Comparison of ENCODE assay signal across 8 cellular contexts in the genomic region with DNA sequence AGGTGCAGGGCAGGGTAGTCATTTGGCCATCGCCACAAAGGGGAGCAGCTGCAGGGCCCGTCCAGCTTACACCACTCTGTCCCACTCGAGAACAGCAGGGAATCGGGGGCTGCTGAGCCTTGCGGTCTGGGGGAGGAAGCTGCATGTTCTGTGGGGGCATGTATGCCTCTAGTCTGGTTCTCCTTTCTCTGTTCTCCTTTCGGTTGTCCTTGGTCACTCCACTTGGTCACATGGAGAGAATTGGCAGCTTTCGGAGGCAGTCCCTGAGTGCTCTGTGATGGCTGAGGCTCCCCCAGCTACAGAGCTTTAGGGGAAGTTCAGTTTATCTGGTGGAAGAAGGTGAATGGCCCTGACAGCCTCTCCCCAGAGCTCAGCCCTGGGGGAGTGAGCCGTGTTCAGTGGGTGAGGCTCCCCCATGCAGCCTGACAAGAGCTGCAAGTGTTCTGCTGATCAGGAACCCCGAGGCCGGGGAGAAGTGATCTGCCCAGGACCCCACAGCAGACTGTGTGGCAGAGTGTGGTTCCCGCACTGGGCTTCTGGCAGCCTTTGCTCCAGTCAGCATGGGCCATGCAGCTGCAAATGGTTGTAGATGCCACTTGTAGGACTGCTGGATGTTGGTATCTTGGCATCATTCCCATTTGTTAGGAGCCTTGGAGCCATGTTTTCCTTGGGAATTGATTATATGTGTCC. TPM values are rescaled to one million over a fixed set of nuclear protein-coding genes. Genes with fewer than 3 reads are reported as not detected.
DNase-seq lines count a peak whose midpoint lies in the region; TF ChIP-seq lines count a peak whose summit lies in the region.

No MANE protein-coding gene starts in this region.

- no peak for TF ChIP-seq CTCF in HFFc6 (IDR thresholded peaks at IDR 0.05)
- no peak for TF ChIP-seq CTCF in sigmoid colon (IDR thresholded peaks at IDR 0.05)

- 41 to 71% methylated on average over 11 of the region's 11 CpGs for WGBS in sigmoid colon, 2 donors

- peak overlapping the region; percentile 79 for H3K4me3 Mint-ChIP-seq in T-helper 1 cell treated with Interleukin-12 subunit alpha and Interleukin-12 subunit beta and Interleukin-4 antibody, amounts not matched to agents 30 μg/mL and 1 μg/mL, for 36 hours
- peak overlapping the region; percentile 81; the same call in 1 of the 2 replicates for H3K4me3 Mint-ChIP-seq in HFFc6
- H3K4me3 Mint-ChIP-seq in dendritic cell treated with granulocyte-macrophage colony-stimulating factor and Interleukin-4, amounts not matched to agents 40 ng/mL and 50 ng/mL, for 4 days = peak overlapping the region; percentile 75

- DNase-seq in T-helper 1 cell = no peak
- no peak for DNase-seq in HFFc6
- DNase-seq in NAMALWA (ENCODE audit: low spot score) = peak; percentile 43
- DNase-seq in sigmoid colon = no peak
- DNase-seq in central memory CD4-positive, alpha-beta T cell = no peak
- no peak for DNase-seq in HuH-7.5 (ENCODE audit: low spot score)

- no peaks in the 10 kb centered on the region for H3K9me3 ChIP-seq in sigmoid colon

- H3K36me3 Mint-ChIP-seq in T-helper 1 cell treated with Interleukin-12 subunit alpha and Interleukin-12 subunit beta and Interleukin-4 antibody, amounts not matched to agents 30 μg/mL and 1 μg/mL, for 36 hours (ENCODE audit: low read depth) = no peaks in the 10 kb centered on the region
- peaks cover 9% of the 10 kb centered on the region for H3K36me3 Mint-ChIP-seq in HFFc6 (ENCODE audit: low read depth)
- H3K36me3 Mint-ChIP-seq in dendritic cell treated with granulocyte-macrophage colony-stimulating factor and Interleukin-4, amounts not matched to agents 40 ng/mL and 50 ng/mL, for 4 days (ENCODE audit: low read depth) = no peaks in the 10 kb centered on the region

- no peaks in the 10 kb centered on the region for H3K27me3 ChIP-seq in sigmoid colon

- peaks cover 9% of the 10 kb centered on the region for H3K27me3 Mint-ChIP-seq in T-helper 1 cell treated with Interleukin-12 subunit alpha and Interleukin-12 subunit beta and Interleukin-4 antibody, amounts not matched to agents 30 μg/mL and 1 μg/mL, for 36 hours (ENCODE audit: low read depth)
- peaks cover 29% of the 10 kb centered on the region for H3K27me3 Mint-ChIP-seq in HFFc6 (ENCODE audit: insufficient read depth)
- no peaks in the 10 kb centered on the region for H3K27me3 Mint-ChIP-seq in dendritic cell treated with granulocyte-macrophage colony-stimulating factor and Interleukin-4, amounts not matched to agents 40 ng/mL and 50 ng/mL, for 4 days

- peak overlapping the region; percentile 84 for H3K27ac Mint-ChIP-seq in T-helper 1 cell treated with Interleukin-12 subunit alpha and Interleukin-12 subunit beta and Interleukin-4 antibody, amounts not matched to agents 30 μg/mL and 1 μg/mL, for 36 hours
- no peak overlapping the region for H3K27ac Mint-ChIP-seq in HFFc6
- peak overlapping the region; percentile 96 for H3K27ac Mint-ChIP-seq in dendritic cell treated with granulocyte-macrophage colony-stimulating factor and Interleukin-4, amounts not matched to agents 40 ng/mL and 50 ng/mL, for 4 days

- intact Hi-C loops in dendritic cell treated with granulocyte-macrophage colony-stimulating factor and Interleukin-4, amounts not matched to agents 40 ng/mL and 50 ng/mL, for 4 days (cut with micrococcal nuclease) = no loop called here
- intact Hi-C loops in sigmoid colon (cut with DNase I) = no loop called here

- H3K4me1 ChIP-seq in sigmoid colon = no peaks in the 10 kb centered on the region

- H3K36me3 ChIP-seq in sigmoid colon = no peaks in the 10 kb centered on the region

- TF ChIP-seq EP300 in sigmoid colon (IDR thresholded peaks at IDR 0.05) = no peak

- peaks cover 34% of the 10 kb centered on the region for H3K4me1 Mint-ChIP-seq in T-helper 1 cell treated with Interleukin-12 subunit alpha and Interleukin-12 subunit beta and Interleukin-4 antibody, amounts not matched to agents 30 μg/mL and 1 μg/mL, for 36 hours (ENCODE audit: low read depth)
- peaks cover 29% of the 10 kb centered on the region for H3K4me1 Mint-ChIP-seq in HFFc6 (ENCODE audit: low read depth)
- peaks cover 69% of the 10 kb centered on the region for H3K4me1 Mint-ChIP-seq in dendritic cell treated with granulocyte-macrophage colony-stimulating factor and Interleukin-4, amounts not matched to agents 40 ng/mL and 50 ng/mL, for 4 days (ENCODE audit: low read depth)

- peak overlapping the region in 3 of 4 donors; percentile 3 to 37 (median 33) for H3K27ac ChIP-seq in sigmoid colon

- H3K4me3 ChIP-seq in sigmoid colon = no peak overlapping the region

- no peaks in the 10 kb centered on the region for H3K9me3 Mint-ChIP-seq in T-helper 1 cell treated with Interleukin-12 subunit alpha and Interleukin-12 subunit beta and Interleukin-4 antibody, amounts not matched to agents 30 μg/mL and 1 μg/mL, for 36 hours
- H3K9me3 Mint-ChIP-seq in HFFc6 = no peaks in the 10 kb centered on the region
- H3K9me3 Mint-ChIP-seq in dendritic cell treated with granulocyte-macrophage colony-stimulating factor and Interleukin-4, amounts not matched to agents 40 ng/mL and 50 ng/mL, for 4 days = no peaks in the 10 kb centered on the region

- no peak for TF ChIP-seq POLR2A in sigmoid colon (IDR thresholded peaks at IDR 0.05)

RNA-seq across cellular contexts. Expression of a gene that starts 22.3 kb away (rescaled TPM):
- under 1 TPM; 0.05 to 0.73 (median 0.30) TPM for total RNA-seq in HFFc6 (2021; fragmentation: NEBNext Ultra II Directional; extraction: Animal tissue kit (Norgen Biotek cat#: 25700))
- 1 to 10 TPM in 3 of 4 donors, under 1 TPM in 1; 0.49 to 2.8 (median 2.2) TPM for total RNA-seq in sigmoid colon
- 10 to 100 TPM in 1 of 3 donors, 1 to 10 TPM in 2; 4.9 to 29.7 (median 9.0) TPM for polyA plus RNA-seq in sigmoid colon
